In genomic region chr11:27238811-27239210, GRCh38 we compare ENCODE assay signal across 20 cellular contexts.
"Had no signal": no experiment of that assay in that cellular context is flagged by ENCODE, and none has a peak within 500 bp of the region (broad histone marks: within the 10 kb centered on the region; RNA-seq: fewer than 3 reads in every experiment).

No MANE protein-coding gene starts in this region.

- H3K4me2 ChIP-seq: smooth muscle cell had no signal

- H3K27me3 ChIP-seq: gastrocnemius medialis, heart right ventricle, neutrophil, tibial artery, upper lobe of left lung, uterus had no signal

- H3K27ac ChIP-seq: dorsolateral prefrontal cortex, gastrocnemius medialis, lower lobe of right lung, neutrophil, tibial artery, upper lobe of left lung, uterus had no signal

- H3K4me1 ChIP-seq: lower lobe of right lung, upper lobe of left lung had no signal

- ATAC-seq: gastrocnemius medialis; left lobe of liver; lower lobe of right lung; stimulated activated effector memory CD8-positive, alpha-beta T cell treated with anti-CD3 and anti-CD28 coated beads, Interleukin-12 subunit alpha, Interleukin-12 subunit beta, amount 100 ng/mL, for 72 hours; stimulated activated naive CD8-positive, alpha-beta T cell treated with anti-CD3 and anti-CD28 coated beads, Interleukin-15, Interleukin-2, amounts not matched to agents 100 U/mL and 50 U/mL, for 24 hours had no signal

- H3K9me3 ChIP-seq: gastrocnemius medialis, heart right ventricle, lower lobe of right lung, neutrophil, tibial artery, upper lobe of left lung, uterus had no signal

- DNase-seq: cortex of kidney; dorsolateral prefrontal cortex; effector CD8-positive, alpha-beta T cell; gastrocnemius medialis; hypothalamus; kidney glomerular epithelial cell; lower lobe of right lung; midbrain; naive B cell; posterior cingulate gyrus; stimulated activated CD4-positive, alpha-beta T cell treated with anti-CD3 and anti-CD28 coated beads, Interleukin-2, amount 100 ng/mL, for 48 hours; stimulated activated naive CD8-positive, alpha-beta T cell treated with anti-CD3 and anti-CD28 coated beads, Interleukin-15, Interleukin-2, amounts not matched to agents 100 U/mL and 50 U/mL, for 24 hours; upper lobe of left lung had no signal

- H3K4me3 ChIP-seq: dorsolateral prefrontal cortex, gastrocnemius medialis, heart right ventricle, lower lobe of right lung, smooth muscle cell, tibial artery, upper lobe of left lung, uterus had no signal

- H3K36me3 ChIP-seq: gastrocnemius medialis, heart right ventricle, lower lobe of right lung, neutrophil, tibial artery, upper lobe of left lung, uterus had no signal
